Comparison of ENCODE assay signal across 8 cellular contexts in the genomic region with DNA sequence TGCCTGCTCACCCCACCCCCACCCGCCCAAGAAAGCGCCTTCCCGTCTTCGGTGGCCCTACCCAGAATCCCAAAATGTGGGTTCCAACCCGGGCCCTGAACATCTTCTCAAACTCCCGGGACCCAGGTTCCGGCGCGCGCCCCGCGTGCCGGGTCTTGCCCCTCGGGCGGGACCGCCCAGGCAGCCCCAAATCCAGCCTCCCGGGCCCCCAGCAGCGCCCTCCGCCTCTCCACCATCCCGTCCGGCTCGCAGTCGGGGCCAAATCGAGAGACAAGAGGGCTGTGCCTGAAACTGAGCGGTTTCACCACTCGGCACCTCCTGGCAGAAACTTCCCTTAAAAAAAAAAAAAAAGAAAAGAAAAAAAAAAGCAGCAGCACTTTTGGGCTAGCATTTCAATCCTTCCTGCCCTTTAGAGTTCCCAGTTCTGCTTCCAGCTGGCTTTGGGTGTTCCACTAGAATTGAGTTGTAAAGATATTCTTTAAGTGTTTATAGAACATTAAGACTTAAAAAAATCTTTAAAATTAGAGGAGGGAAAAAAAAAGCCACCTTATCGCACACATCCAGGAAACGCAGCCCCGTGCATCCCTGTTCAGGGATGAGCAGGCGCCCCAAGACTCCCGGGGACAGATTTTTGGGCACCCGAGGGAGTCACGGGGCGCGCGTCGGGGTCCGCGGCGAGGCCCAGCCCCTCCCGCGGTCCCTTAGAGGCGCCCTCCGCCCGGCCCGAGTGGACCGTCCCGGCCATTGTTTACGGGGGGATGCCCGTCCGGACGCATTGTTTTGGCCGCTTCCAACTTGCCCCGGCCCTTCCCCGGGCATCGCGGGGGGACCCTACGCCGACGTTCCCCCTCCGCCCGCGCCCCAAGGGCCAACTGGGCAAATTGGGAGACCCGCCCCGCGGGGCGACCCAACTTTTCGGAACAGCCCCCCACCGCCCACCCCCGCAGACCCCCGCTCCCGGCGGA. TPM values are rescaled to one million over a fixed set of nuclear protein-coding genes. Genes with fewer than 3 reads are reported as not detected.
A peak's percentile ranks its signal among the peaks of the same experiment; 100 is the strongest.
DNase-seq lines count a peak whose midpoint lies in the region; ATAC-seq, FAIRE-seq and TF ChIP-seq lines count a peak whose summit lies in the region.
"Not testable (repeated sequence)": the region's sequence is repeated elsewhere in the genome, so short reads cannot be mapped to it uniquely, and the experiment has no call there.

No MANE protein-coding gene starts in this region.

- ATAC-seq in HG02852 (IDR thresholded peaks at IDR 0.05; ENCODE audit: unreplicated experiment), result peak; percentile 32
- ATAC-seq in central memory CD8-positive, alpha-beta T cell (replicated peaks; ENCODE audit: extremely low read depth, poor library complexity, severe bottlenecking), result peak; percentile 23

- DNase-seq in GM12892 (ENCODE audit: insufficient read length), result not testable (repeated sequence)
- DNase-seq in NK-92 treated with Interleukin-12 subunit alpha and Interleukin-12 subunit beta, amount 100 ng/mL, for 24 hours (lab: John Stamatoyannopoulos, UW), result peak; percentile 60
- peak; percentile 69 for DNase-seq in activated CD4-positive, alpha-beta memory T cell treated with anti-CD3 and anti-CD28 coated beads for 36 hours
- DNase-seq in central memory CD8-positive, alpha-beta T cell (ENCODE audit: low spot score in 2 of 2), result peak in 1 of 2 donors; percentile 59
- peak; percentile 91 for DNase-seq in posterior vena cava (ENCODE audit: low spot score)
- peak; percentile 53 for DNase-seq in urothelium cell line (ENCODE audit: low spot score)

- POLR2A ChIA-PET in activated CD4-positive, alpha-beta memory T cell treated with anti-CD3 and anti-CD28 coated beads for 36 hours (lab: Charles Lee), result interaction anchor here (0.6 to 2.2 kb wide), 6 partner anchors 11 to 352 kb away, joined by 3 to 17 read pairs (median 4); no protein-coding TSS in a partner anchor

- H3K4me1 Mint-ChIP-seq in activated CD4-positive, alpha-beta memory T cell treated with anti-CD3 and anti-CD28 coated beads for 36 hours (ENCODE audit: low read depth), result peaks cover 34% of the 10 kb centered on the region
- H3K4me1 Mint-ChIP-seq in central memory CD8-positive, alpha-beta T cell, result peaks cover 26% of the 10 kb centered on the region

- H3K4me3 ChIP-seq in iPS-11a (ENCODE audit: low read depth, low read length), result peak overlapping the region; percentile 80

- not testable (repeated sequence) for H3K9me3 Mint-ChIP-seq in activated CD4-positive, alpha-beta memory T cell treated with anti-CD3 and anti-CD28 coated beads for 36 hours; central memory CD8-positive, alpha-beta T cell

- peaks cover 13% of the 10 kb centered on the region for H3K36me3 Mint-ChIP-seq in activated CD4-positive, alpha-beta memory T cell treated with anti-CD3 and anti-CD28 coated beads for 36 hours
- H3K36me3 Mint-ChIP-seq in central memory CD8-positive, alpha-beta T cell (ENCODE audit: insufficient read depth), result peaks cover 14% of the 10 kb centered on the region

- CTCF ChIA-PET in activated CD4-positive, alpha-beta memory T cell treated with anti-CD3 and anti-CD28 coated beads for 36 hours (lab: Charles Lee), result interaction anchor here (1.1 kb wide), 1 partner anchor 13 kb away, joined by 6 read pairs; no protein-coding TSS in a partner anchor

- peak overlapping the region; percentile 100 for H3K27ac Mint-ChIP-seq in activated CD4-positive, alpha-beta memory T cell treated with anti-CD3 and anti-CD28 coated beads for 36 hours
- peak overlapping the region; percentile 79 for H3K27ac Mint-ChIP-seq in central memory CD8-positive, alpha-beta T cell (ENCODE audit: low read depth)

- TF ChIP-seq POLR2A in GM12892 (IDR thresholded peaks at IDR 0.05; ENCODE audit: low read depth, low read length), result peak; percentile 48; the same call in 1 of the 2 replicates

- intact Hi-C loops in activated CD4-positive, alpha-beta memory T cell treated with anti-CD3 and anti-CD28 coated beads for 36 hours (cut with micrococcal nuclease), result loop anchor here (10.0 kb wide), 1 partner anchor 612 kb away; the partner anchor contains the start of gene PFDN4
- intact Hi-C loops in posterior vena cava (cut with DNase I), result not testable (repeated sequence)

- not testable (repeated sequence) for FAIRE-seq in GM12892 (lab: Jason Lieb, UNC); urothelium cell line (lab: Jason Lieb, UNC)

- not testable (repeated sequence) for H3K27me3 Mint-ChIP-seq in activated CD4-positive, alpha-beta memory T cell treated with anti-CD3 and anti-CD28 coated beads for 36 hours; central memory CD8-positive, alpha-beta T cell

- peak overlapping the region; percentile 96 for H3K4me3 Mint-ChIP-seq in activated CD4-positive, alpha-beta memory T cell treated with anti-CD3 and anti-CD28 coated beads for 36 hours
- peak overlapping the region; percentile 74 for H3K4me3 Mint-ChIP-seq in central memory CD8-positive, alpha-beta T cell

RNA-seq across cellular contexts. Expression of gene ZNF217, which starts 0.9 kb away (rescaled TPM):
- polyA plus RNA-seq in GM12892 (2012; ENCODE audit: missing spikeins), result 35.4 TPM
- total RNA-seq in activated CD4-positive, alpha-beta memory T cell treated with anti-CD3 and anti-CD28 coated beads for 36 hours, result 10 to 100 TPM; 56.3 to 57.5 TPM
- total RNA-seq in posterior vena cava, result 10 to 100 TPM; 18.4 to 22.7 TPM
